In the genomic region with DNA sequence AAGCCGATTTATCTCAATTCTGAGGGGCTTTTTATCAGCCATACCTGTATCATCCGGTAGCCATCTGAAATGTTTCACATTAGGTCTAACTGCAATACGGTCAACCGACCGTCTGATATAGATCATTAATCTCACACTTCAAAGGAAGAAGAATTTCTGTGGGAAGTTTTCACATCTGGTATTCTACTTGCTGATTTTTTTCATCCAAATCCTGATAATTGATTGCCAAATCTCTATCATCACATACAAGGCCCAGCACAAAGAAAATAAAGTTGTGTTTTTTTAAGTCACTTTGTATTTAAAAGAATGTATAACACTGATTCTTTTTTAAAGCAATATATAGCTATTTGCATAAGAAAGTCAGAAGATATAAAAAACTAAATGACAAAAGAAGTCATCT, we compare ENCODE assay signal across 1 cellular context.
A peak's percentile ranks its signal among the peaks of the same experiment; 100 is the strongest.
TF ChIP-seq lines count a peak whose summit lies in the region.

No MANE protein-coding gene starts in this region.

TF ChIP-seq in SK-N-SH treated with all-trans-retinoic acid at 6 μM for 48 hours, 23 proteins besides CTCF, POLR2A, EP300 and RAD21 (continued from another document):
- TF ChIP-seq, protein P1, sequence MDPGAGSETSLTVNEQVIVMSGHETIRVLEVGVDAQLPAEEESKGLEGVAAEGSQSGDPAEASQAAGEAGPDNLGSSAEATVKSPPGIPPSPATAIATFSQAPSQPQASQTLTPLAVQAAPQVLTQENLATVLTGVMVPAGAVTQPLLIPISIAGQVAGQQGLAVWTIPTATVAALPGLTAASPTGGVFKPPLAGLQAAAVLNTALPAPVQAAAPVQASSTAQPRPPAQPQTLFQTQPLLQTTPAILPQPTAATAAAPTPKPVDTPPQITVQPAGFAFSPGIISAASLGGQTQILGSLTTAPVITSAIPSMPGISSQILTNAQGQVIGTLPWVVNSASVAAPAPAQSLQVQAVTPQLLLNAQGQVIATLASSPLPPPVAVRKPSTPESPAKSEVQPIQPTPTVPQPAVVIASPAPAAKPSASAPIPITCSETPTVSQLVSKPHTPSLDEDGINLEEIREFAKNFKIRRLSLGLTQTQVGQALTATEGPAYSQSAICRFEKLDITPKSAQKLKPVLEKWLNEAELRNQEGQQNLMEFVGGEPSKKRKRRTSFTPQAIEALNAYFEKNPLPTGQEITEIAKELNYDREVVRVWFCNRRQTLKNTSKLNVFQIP (CRISPR knock-in tag; IDR thresholded peaks at IDR 0.05; ENCODE audit: borderline replicate concordance, low read depth) = no peak
- TF ChIP-seq, protein P2, sequence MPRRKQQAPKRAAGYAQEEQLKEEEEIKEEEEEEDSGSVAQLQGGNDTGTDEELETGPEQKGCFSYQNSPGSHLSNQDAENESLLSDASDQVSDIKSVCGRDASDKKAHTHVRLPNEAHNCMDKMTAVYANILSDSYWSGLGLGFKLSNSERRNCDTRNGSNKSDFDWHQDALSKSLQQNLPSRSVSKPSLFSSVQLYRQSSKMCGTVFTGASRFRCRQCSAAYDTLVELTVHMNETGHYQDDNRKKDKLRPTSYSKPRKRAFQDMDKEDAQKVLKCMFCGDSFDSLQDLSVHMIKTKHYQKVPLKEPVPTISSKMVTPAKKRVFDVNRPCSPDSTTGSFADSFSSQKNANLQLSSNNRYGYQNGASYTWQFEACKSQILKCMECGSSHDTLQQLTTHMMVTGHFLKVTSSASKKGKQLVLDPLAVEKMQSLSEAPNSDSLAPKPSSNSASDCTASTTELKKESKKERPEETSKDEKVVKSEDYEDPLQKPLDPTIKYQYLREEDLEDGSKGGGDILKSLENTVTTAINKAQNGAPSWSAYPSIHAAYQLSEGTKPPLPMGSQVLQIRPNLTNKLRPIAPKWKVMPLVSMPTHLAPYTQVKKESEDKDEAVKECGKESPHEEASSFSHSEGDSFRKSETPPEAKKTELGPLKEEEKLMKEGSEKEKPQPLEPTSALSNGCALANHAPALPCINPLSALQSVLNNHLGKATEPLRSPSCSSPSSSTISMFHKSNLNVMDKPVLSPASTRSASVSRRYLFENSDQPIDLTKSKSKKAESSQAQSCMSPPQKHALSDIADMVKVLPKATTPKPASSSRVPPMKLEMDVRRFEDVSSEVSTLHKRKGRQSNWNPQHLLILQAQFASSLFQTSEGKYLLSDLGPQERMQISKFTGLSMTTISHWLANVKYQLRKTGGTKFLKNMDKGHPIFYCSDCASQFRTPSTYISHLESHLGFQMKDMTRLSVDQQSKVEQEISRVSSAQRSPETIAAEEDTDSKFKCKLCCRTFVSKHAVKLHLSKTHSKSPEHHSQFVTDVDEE (CRISPR knock-in tag; IDR thresholded peaks at IDR 0.05) = peak; percentile 26; the same call in 1 of the 2 replicates
- TF ChIP-seq CSDC2 (CRISPR knock-in tag; IDR thresholded peaks at IDR 0.05) (no peak), ESRRG (CRISPR knock-in tag; IDR thresholded peaks at IDR 0.05) (no peak), PPARA (CRISPR knock-in tag; IDR thresholded peaks at IDR 0.05; ENCODE audit: borderline replicate concordance) (no peak), TCF4 (CRISPR knock-in tag; IDR thresholded peaks at IDR 0.05; ENCODE audit: borderline replicate concordance) (0 out of 2 replicates have a peak, but pooled peaks have one; percentile 18)
- TF ChIP-seq, protein P3, sequence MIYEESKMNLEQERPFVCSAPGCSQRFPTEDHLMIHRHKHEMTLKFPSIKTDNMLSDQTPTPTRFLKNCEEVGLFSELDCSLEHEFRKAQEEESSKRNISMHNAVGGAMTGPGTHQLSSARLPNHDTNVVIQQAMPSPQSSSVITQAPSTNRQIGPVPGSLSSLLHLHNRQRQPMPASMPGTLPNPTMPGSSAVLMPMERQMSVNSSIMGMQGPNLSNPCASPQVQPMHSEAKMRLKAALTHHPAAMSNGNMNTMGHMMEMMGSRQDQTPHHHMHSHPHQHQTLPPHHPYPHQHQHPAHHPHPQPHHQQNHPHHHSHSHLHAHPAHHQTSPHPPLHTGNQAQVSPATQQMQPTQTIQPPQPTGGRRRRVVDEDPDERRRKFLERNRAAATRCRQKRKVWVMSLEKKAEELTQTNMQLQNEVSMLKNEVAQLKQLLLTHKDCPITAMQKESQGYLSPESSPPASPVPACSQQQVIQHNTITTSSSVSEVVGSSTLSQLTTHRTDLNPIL (CRISPR knock-in tag; IDR thresholded peaks at IDR 0.05; ENCODE audit: low read depth) = no peak
